In genomic region chr2:151423760-151424159, GRCh38 we compare ENCODE assay signal across 1 cellular context.
TF ChIP-seq lines count a peak whose summit lies in the region.

No MANE protein-coding gene starts in this region.

TF ChIP-seq in WTC11, 78 proteins besides CTCF, POLR2A, EP300 and RAD21 (continued from another document):
- TF ChIP-seq, protein P1, sequence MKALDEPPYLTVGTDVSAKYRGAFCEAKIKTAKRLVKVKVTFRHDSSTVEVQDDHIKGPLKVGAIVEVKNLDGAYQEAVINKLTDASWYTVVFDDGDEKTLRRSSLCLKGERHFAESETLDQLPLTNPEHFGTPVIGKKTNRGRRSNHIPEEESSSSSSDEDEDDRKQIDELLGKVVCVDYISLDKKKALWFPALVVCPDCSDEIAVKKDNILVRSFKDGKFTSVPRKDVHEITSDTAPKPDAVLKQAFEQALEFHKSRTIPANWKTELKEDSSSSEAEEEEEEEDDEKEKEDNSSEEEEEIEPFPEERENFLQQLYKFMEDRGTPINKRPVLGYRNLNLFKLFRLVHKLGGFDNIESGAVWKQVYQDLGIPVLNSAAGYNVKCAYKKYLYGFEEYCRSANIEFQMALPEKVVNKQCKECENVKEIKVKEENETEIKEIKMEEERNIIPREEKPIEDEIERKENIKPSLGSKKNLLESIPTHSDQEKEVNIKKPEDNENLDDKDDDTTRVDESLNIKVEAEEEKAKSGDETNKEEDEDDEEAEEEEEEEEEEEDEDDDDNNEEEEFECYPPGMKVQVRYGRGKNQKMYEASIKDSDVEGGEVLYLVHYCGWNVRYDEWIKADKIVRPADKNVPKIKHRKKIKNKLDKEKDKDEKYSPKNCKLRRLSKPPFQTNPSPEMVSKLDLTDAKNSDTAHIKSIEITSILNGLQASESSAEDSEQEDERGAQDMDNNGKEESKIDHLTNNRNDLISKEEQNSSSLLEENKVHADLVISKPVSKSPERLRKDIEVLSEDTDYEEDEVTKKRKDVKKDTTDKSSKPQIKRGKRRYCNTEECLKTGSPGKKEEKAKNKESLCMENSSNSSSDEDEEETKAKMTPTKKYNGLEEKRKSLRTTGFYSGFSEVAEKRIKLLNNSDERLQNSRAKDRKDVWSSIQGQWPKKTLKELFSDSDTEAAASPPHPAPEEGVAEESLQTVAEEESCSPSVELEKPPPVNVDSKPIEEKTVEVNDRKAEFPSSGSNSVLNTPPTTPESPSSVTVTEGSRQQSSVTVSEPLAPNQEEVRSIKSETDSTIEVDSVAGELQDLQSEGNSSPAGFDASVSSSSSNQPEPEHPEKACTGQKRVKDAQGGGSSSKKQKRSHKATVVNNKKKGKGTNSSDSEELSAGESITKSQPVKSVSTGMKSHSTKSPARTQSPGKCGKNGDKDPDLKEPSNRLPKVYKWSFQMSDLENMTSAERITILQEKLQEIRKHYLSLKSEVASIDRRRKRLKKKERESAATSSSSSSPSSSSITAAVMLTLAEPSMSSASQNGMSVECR (CRISPR knock-in tag; IDR thresholded peaks at IDR 0.05; ENCODE audit: borderline replicate concordance) = no peak
- TF ChIP-seq PRRX2 (CRISPR knock-in tag; IDR thresholded peaks at IDR 0.05) (no peak), FOXP4 (CRISPR knock-in tag; IDR thresholded peaks at IDR 0.05) (no peak), CREB1 (CRISPR knock-in tag; IDR thresholded peaks at IDR 0.05) (no peak), ZNF219 (CRISPR knock-in tag; IDR thresholded peaks at IDR 0.05; ENCODE audit: borderline replicate concordance) (no peak)
